8 cellular contexts compared by ENCODE assay signal in genomic region chr7:106659963-106660861, GRCh38. TPM values are rescaled to one million over a fixed set of nuclear protein-coding genes. Genes with fewer than 3 reads are reported as not detected.
DNase-seq lines count a peak whose midpoint lies in the region; ATAC-seq and TF ChIP-seq lines count a peak whose summit lies in the region.

No MANE protein-coding gene starts in this region.

- H3F3A ChIP-seq in SK-N-SH (replicated peaks; ENCODE audit: insufficient read depth) = peaks cover 43% of the 10 kb centered on the region

- in situ Hi-C loops in KBM-7 (cut with MboI; ENCODE audit: low pct_unique_long_range_greater_than_20kb, low sequenced_read_pairs) = no loop called here

- peak; percentile 88 for TF ChIP-seq CTCF in SK-N-SH (IDR thresholded peaks at IDR 0.05)
- peak; percentile 88 for TF ChIP-seq CTCF in cardiac muscle cell (IDR thresholded peaks at IDR 0.05; ENCODE audit: low read depth, low read length)
- peak; percentile 79 for TF ChIP-seq CTCF in upper lobe of right lung (IDR thresholded peaks at IDR 0.05)

- peak; percentile 63 for TF ChIP-seq RAD21 in SK-N-SH (IDR thresholded peaks at IDR 0.05; ENCODE audit: low read length)

- DNase-seq in ELR (ENCODE audit: low read depth) = peak; percentile 80
- peak; percentile 93 for DNase-seq in KBM-7
- DNase-seq in SK-N-SH = peak; percentile 94
- DNase-seq in activated naive CD4-positive, alpha-beta T cell treated with anti-CD3 and anti-CD28 coated beads, Interleukin-2, amount 50 U/mL, for 72 hours (ENCODE audit: low spot score in 2 of 2) = peak; percentile 86 to 90
- DNase-seq in cardiac muscle cell (ENCODE audit: low read depth in 1 of 2, low spot score in 1 of 2) = peak; percentile 81 to 91
- DNase-seq in posterior cingulate gyrus = peak; percentile 18 to 88 (median 46)
- DNase-seq in upper lobe of right lung = peak; percentile 94

- peaks cover 40% of the 10 kb centered on the region for H3K79me2 ChIP-seq in SK-N-SH (ENCODE audit: insufficient read depth)

- H4K20me1 ChIP-seq in SK-N-SH (ENCODE audit: insufficient read depth) = peaks cover 9% of the 10 kb centered on the region; the same call in 1 of the 2 replicates

- H3K36me3 ChIP-seq in SK-N-SH (replicated peaks in 1 of 2; ENCODE audit: control insufficient read depth in 1 of 2, insufficient read depth in 2 of 2, low read length in 1 of 2) (peaks cover 18 to 30% of the 10 kb centered on the region in 2 experiments), cardiac muscle cell (no peaks in the 10 kb centered on the region), upper lobe of right lung (no peaks in the 10 kb centered on the region)

- peak overlapping the region; percentile 36 to 82 for H3K27ac Mint-ChIP-seq in activated naive CD4-positive, alpha-beta T cell treated with anti-CD3 and anti-CD28 coated beads, Interleukin-2, amount 50 U/mL, for 72 hours

- H3K4me3 ChIP-seq in SK-N-SH (ENCODE audit: low read depth in 2 of 2, low read length in 1 of 2) = peak overlapping the region; percentile 71 to 100
- H3K4me3 ChIP-seq in cardiac muscle cell = peak overlapping the region; percentile 75
- peak overlapping the region; percentile 85 for H3K4me3 ChIP-seq in upper lobe of right lung

- peak overlapping the region; percentile 86 for H3K4me2 ChIP-seq in SK-N-SH

- H3K9me2 ChIP-seq in SK-N-SH = no peaks in the 10 kb centered on the region

- whole genome bisulfite sequencing in SK-N-SH (ENCODE audit: low lambda C conversion rate) = under 1% methylated on average over 30 of the region's 101 CpGs

- POLR2A ChIA-PET in SK-N-SH (lab: Yijun Ruan, JAX) = interaction anchor here (0.9 to 1.0 kb wide), 2 partner anchors 91 to 375 kb away, joined by 3 to 4 read pairs; partner anchors contain the start of gene NAMPT

- peak in 1 of 2 experiments; percentile 5; a peak in 1 of 4 replicates for TF ChIP-seq EP300 in SK-N-SH (IDR thresholded peaks at IDR 0.05; ENCODE audit: borderline replicate concordance in 1 of 2, low read depth in 1 of 2, low read length in 1 of 2)

- intact Hi-C loops in posterior cingulate gyrus (cut with DNase I) (loop anchor here (5.0 kb wide), 2 partner anchors 77 to 373 kb away; no protein-coding TSS in a partner anchor), upper lobe of right lung (cut with DNase I) (no loop called here)

- peaks cover 9 to 20% of the 10 kb centered on the region in 2 experiments; a peak in 3 of 4 replicates for H3K4me1 ChIP-seq in SK-N-SH (ENCODE audit: control insufficient read depth in 1 of 2, insufficient read depth in 2 of 2, low read depth in 1 of 2, low read length in 1 of 2)
- H3K4me1 ChIP-seq in cardiac muscle cell (ENCODE audit: low read depth) = no peaks in the 10 kb centered on the region
- peaks cover 28% of the 10 kb centered on the region for H3K4me1 ChIP-seq in upper lobe of right lung

- H2AFZ ChIP-seq in SK-N-SH (ENCODE audit: low read depth) = peak overlapping the region; percentile 21; the same call in 1 of the 2 replicates

- peaks cover 7 to 13% of the 10 kb centered on the region in 2 donors for H3K36me3 Mint-ChIP-seq in activated naive CD4-positive, alpha-beta T cell treated with anti-CD3 and anti-CD28 coated beads, Interleukin-2, amount 50 U/mL, for 72 hours

- CTCF ChIA-PET in SK-N-SH (lab: Yijun Ruan, JAX) = interaction anchor here (0.6 to 5.2 kb wide), 58 partner anchors 8 to 508 kb away, joined by 3 to 54 read pairs (median 4); partner anchors contain the start of gene NAMPT

- peaks cover 0 to 5% of the 10 kb centered on the region in 2 donors for H3K9me3 Mint-ChIP-seq in activated naive CD4-positive, alpha-beta T cell treated with anti-CD3 and anti-CD28 coated beads, Interleukin-2, amount 50 U/mL, for 72 hours

- H3K9ac ChIP-seq in SK-N-SH = peak overlapping the region; percentile 89

- no peaks in the 10 kb centered on the region for H3K27me3 ChIP-seq in SK-N-SH (ENCODE audit: insufficient read depth)
- no peaks in the 10 kb centered on the region for H3K27me3 ChIP-seq in cardiac muscle cell
- H3K27me3 ChIP-seq in upper lobe of right lung = no peaks in the 10 kb centered on the region

- H3K27ac ChIP-seq in SK-N-SH (ENCODE audit: low read depth in 2 of 2, low read length in 1 of 2) = peak overlapping the region; percentile 86 to 98
- H3K27ac ChIP-seq in cardiac muscle cell = peak overlapping the region; percentile 52
- H3K27ac ChIP-seq in upper lobe of right lung = peak overlapping the region; percentile 96

- peaks cover 4% of the 10 kb centered on the region; the same call in 1 of the 2 replicates for H3K9me3 ChIP-seq in SK-N-SH
- no peaks in the 10 kb centered on the region for H3K9me3 ChIP-seq in cardiac muscle cell (ENCODE audit: low read depth)
- H3K9me3 ChIP-seq in upper lobe of right lung = no peaks in the 10 kb centered on the region

- ATAC-seq in GM21723 (IDR thresholded peaks at IDR 0.05; ENCODE audit: unreplicated experiment) = peak; percentile 64
- ATAC-seq in activated naive CD4-positive, alpha-beta T cell treated with anti-CD3 and anti-CD28 coated beads, Interleukin-2, amount 50 U/mL, for 72 hours = peak; percentile 71 to 75
- ATAC-seq in upper lobe of right lung = peak; percentile 91

TF ChIP-seq in SK-N-SH, 30 proteins besides CTCF, POLR2A, EP300 and RAD21 (continues in another document):
- TF ChIP-seq ZBTB33 (IDR thresholded peaks at IDR 0.05; ENCODE audit: borderline replicate concordance, low read depth) (no peak), FOXM1 (IDR thresholded peaks at IDR 0.05; ENCODE audit: low read depth) (no peak), EZH2phosphoT487 (IDR thresholded peaks at IDR 0.05; ENCODE audit: borderline replicate concordance, low read depth) (no peak), SIN3A (IDR thresholded peaks at IDR 0.05; ENCODE audit: borderline replicate concordance, low read depth, low read length) (peak; percentile 87), RFX5 (IDR thresholded peaks at IDR 0.05; ENCODE audit: low read length) (no peak), TEAD4 (IDR thresholded peaks at IDR 0.05; ENCODE audit: borderline replicate concordance, insufficient read depth) (no peak), GATA2 (CRISPR knock-in tag; IDR thresholded peaks at IDR 0.05) (no peak), IRF3 (IDR thresholded peaks at IDR 0.05; ENCODE audit: low read depth, low read length) (no peak), TAF1 (IDR thresholded peaks at IDR 0.05; ENCODE audit: borderline replicate concordance, low read depth, low read length) (peak; percentile 52; the same call in 1 of the 2 replicates), USF1 (IDR thresholded peaks at IDR 0.05; ENCODE audit: borderline replicate concordance, low read depth) (0 out of 2 replicates have a peak, but pooled peaks have one; percentile 20), NFIC (IDR thresholded peaks at IDR 0.05; ENCODE audit: borderline replicate concordance) (no peak), USF2 (IDR thresholded peaks at IDR 0.05; ENCODE audit: borderline replicate concordance, low read depth, low read length) (no peak), POLR2AphosphoS5 (IDR thresholded peaks at IDR 0.05; ENCODE audit: low read depth, low read length) (peak; percentile 58; the same call in 1 of the 2 replicates), YY1 (IDR thresholded peaks at IDR 0.05; ENCODE audit: low read depth) (no peak), FOXJ3 (CRISPR knock-in tag; IDR thresholded peaks at IDR 0.05) (no peak)

RNA-seq across cellular contexts. Expression of gene CCDC71L, which starts 0.7 kb away (rescaled TPM):
- polyA plus RNA-seq in SK-N-SH (2012; rRNA removed) (25.8 and 30.0 TPM in 2 replicates), cardiac muscle cell (7.2 and 8.3 TPM in 2 replicates)
- 27.8 and 31.4 TPM in 2 replicates for polyA plus RNA-seq in SK-N-SH (2012; cell fraction: cytosol; rRNA removed)
- 20.5 and 20.6 TPM in 2 replicates for polyA plus RNA-seq in SK-N-SH (2012; cell fraction: nucleus; rRNA removed)
- 10 to 100 TPM; 10.4 to 11.4 TPM for total RNA-seq in activated naive CD4-positive, alpha-beta T cell treated with anti-CD3 and anti-CD28 coated beads, Interleukin-2, amount 50 U/mL, for 72 hours
- total RNA-seq in cardiac muscle cell (23.1 and 25.1 TPM in 2 replicates), upper lobe of right lung (25.7 TPM)

Comparison
In these comparisons a context has a peak if more than half of its experiments do, and no peak if none do; other contexts are left out.
1. Peak in every context shown above with its lines: DNase-seq, ATAC-seq, H3K4me3 ChIP-seq and H3K27ac ChIP-seq.